6 cellular contexts compared by ENCODE assay signal in the genomic region with DNA sequence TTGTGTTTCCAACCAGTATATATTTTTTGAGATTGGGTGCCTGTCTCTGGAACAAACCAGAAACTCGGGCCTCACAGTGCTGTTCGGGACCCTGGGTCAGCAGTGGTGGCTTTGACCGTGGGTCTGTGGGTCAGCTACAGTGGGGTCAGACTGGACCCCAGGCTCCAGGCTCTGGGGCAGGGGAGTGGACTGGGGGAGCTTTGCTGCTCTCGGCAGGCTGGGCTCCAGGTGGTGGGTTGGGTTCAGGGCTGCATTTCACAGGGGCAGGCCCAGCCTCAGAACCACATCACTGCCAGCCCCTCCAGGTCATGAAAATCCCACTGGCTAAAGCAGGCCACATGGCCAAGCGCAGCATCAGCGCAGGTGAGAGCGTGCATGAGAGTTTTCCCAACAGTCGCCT.
"Had no signal": no experiment of that assay in that cellular context is flagged by ENCODE, and none has a peak within 500 bp of the region (broad histone marks: within the 10 kb centered on the region; RNA-seq: fewer than 3 reads in every experiment).

No MANE protein-coding gene starts in this region.

- H3K27ac ChIP-seq: KMS-11 had no signal

- H3K4me2 ChIP-seq: GM23338, KMS-11 had no signal

- H3K9ac ChIP-seq: KMS-11 had no signal

- H3K4me3 ChIP-seq: GM23338 had no signal

- ATAC-seq: GM23338 had no signal

- H2AFZ ChIP-seq: GM23338 had no signal

- DNase-seq: H9, HCEC 1CT, Karpas-422, KBM-7 had no signal
